In genomic region chr12:82326905-82327503, GRCh38 we compare ENCODE assay signal across 9 cellular contexts. TPM values are rescaled to one million over a fixed set of nuclear protein-coding genes. Genes with fewer than 3 reads are reported as not detected.
A peak's percentile ranks its signal among the peaks of the same experiment; 100 is the strongest.
DNase-seq lines count a peak whose midpoint lies in the region; ATAC-seq, FAIRE-seq and TF ChIP-seq lines count a peak whose summit lies in the region.
"Had no signal": no experiment of that assay in that cellular context is flagged by ENCODE, and none has a peak within 500 bp of the region (broad histone marks: within the 10 kb centered on the region; RNA-seq: fewer than 3 reads in every experiment).

No MANE protein-coding gene starts in this region.

- H3K36me3 Mint-ChIP-seq in type B pancreatic cell = no peaks in the 10 kb centered on the region
- H3K36me3 Mint-ChIP-seq: activated naive CD4-positive, alpha-beta T cell treated with anti-CD3 and anti-CD28 coated beads, Interleukin-2, amount 50 U/mL, for 24 hours had no signal

- peak; percentile 73 for FAIRE-seq in RCC 7860 (lab: Jason Lieb, UNC)

- H3K4me1 Mint-ChIP-seq in type B pancreatic cell (ENCODE audit: unreplicated experiment) = no peaks in the 10 kb centered on the region
- H3K4me1 Mint-ChIP-seq: activated naive CD4-positive, alpha-beta T cell treated with anti-CD3 and anti-CD28 coated beads, Interleukin-2, amount 50 U/mL, for 24 hours had no signal

- no peak overlapping the region for H3K27ac Mint-ChIP-seq in type B pancreatic cell
- H3K27ac Mint-ChIP-seq: activated naive CD4-positive, alpha-beta T cell treated with anti-CD3 and anti-CD28 coated beads, Interleukin-2, amount 50 U/mL, for 24 hours had no signal

- intact Hi-C loops in posterior vena cava (cut with DNase I) = no loop called here

- no peaks in the 10 kb centered on the region for H3K27me3 Mint-ChIP-seq in type B pancreatic cell
- H3K27me3 Mint-ChIP-seq: activated naive CD4-positive, alpha-beta T cell treated with anti-CD3 and anti-CD28 coated beads, Interleukin-2, amount 50 U/mL, for 24 hours had no signal

- no peak for ATAC-seq in GM21619 (IDR thresholded peaks at IDR 0.05; ENCODE audit: unreplicated experiment)

- H3K4me3 Mint-ChIP-seq in type B pancreatic cell = no peak overlapping the region
- H3K4me3 Mint-ChIP-seq: activated naive CD4-positive, alpha-beta T cell treated with anti-CD3 and anti-CD28 coated beads, Interleukin-2, amount 50 U/mL, for 24 hours had no signal

- DNase-seq in SKM-1 treated with dmso at 0.1 percent for 144 hours (lab: John Stamatoyannopoulos, UW; ENCODE audit: unreplicated experiment) (peak; percentile 0), SKM-1 (lab: John Stamatoyannopoulos, UW; ENCODE audit: unreplicated experiment) (no peak), HT1080 (ENCODE audit: low read depth) (peak; percentile 4), RCC 7860 (ENCODE audit: low spot score) (peak; percentile 13), fibroblast of the aortic adventitia (ENCODE audit: low read depth) (peak; percentile 59), type B pancreatic cell (ENCODE audit: extremely low spot score, unreplicated experiment) (no peak), posterior vena cava (ENCODE audit: low spot score) (no peak)

- TF ChIP-seq CTCF in fibroblast of the aortic adventitia (IDR thresholded peaks at IDR 0.05; ENCODE audit: insufficient read depth, low read length) (peak; percentile 55), type B pancreatic cell (conservative IDR thresholded peaks at IDR 0.05) (peak; percentile 83)

- no peaks in the 10 kb centered on the region for H3K9me3 Mint-ChIP-seq in type B pancreatic cell
- H3K9me3 Mint-ChIP-seq: activated naive CD4-positive, alpha-beta T cell treated with anti-CD3 and anti-CD28 coated beads, Interleukin-2, amount 50 U/mL, for 24 hours had no signal

- no peak overlapping the region for H3K4me3 ChIP-seq in fibroblast of the aortic adventitia (ENCODE audit: low read depth, low read length)

RNA-seq across cellular contexts. Expression of gene CCDC59, which starts 31.2 kb away (rescaled TPM):
- total RNA-seq in HT1080 (2014; rRNA removed; shearing (Covaris generic)) = 60.3 and 72.0 TPM in 2 replicates
- 87.8 and 91.0 TPM in 2 replicates for polyA plus RNA-seq in HT1080 (2015; cell fraction: cytosol; rRNA removed)
- polyA plus RNA-seq in HT1080 (2015; cell fraction: nucleus; rRNA removed) = 44.4 and 65.9 TPM in 2 replicates
- total RNA-seq in fibroblast of the aortic adventitia (ENCODE audit: low replicate concordance) (17.3 and 57.1 TPM in 2 replicates), type B pancreatic cell (ENCODE audit: low replicate concordance) (33.1 and 37.4 TPM in 2 replicates), posterior vena cava (10 to 100 TPM; 25.8 to 26.1 TPM)

RNA-seq across cellular contexts. Expression of gene METTL25, which starts 31.3 kb away (rescaled TPM):
- 4.6 and 4.8 TPM in 2 replicates for total RNA-seq in HT1080 (2014; rRNA removed; shearing (Covaris generic))
- polyA plus RNA-seq in HT1080 (2015; cell fraction: cytosol; rRNA removed) = 3.2 and 4.8 TPM in 2 replicates
- polyA plus RNA-seq in HT1080 (2015; cell fraction: nucleus; rRNA removed) = 6.3 and 8.0 TPM in 2 replicates
- total RNA-seq in fibroblast of the aortic adventitia (ENCODE audit: low replicate concordance) (13.6 and 27.7 TPM in 2 replicates), type B pancreatic cell (ENCODE audit: low replicate concordance) (9.4 and 14.3 TPM in 2 replicates), posterior vena cava (10 to 100 TPM; 15.1 to 15.9 TPM)

Comparison
In these comparisons a context has a peak if more than half of its experiments do, and no peak if none do; other contexts are left out.
1. DNase-seq: peak in SKM-1 treated with dmso at 0.1 percent for 144 hours (single experiment), HT1080 (single experiment), RCC 7860 (single experiment) and fibroblast of the aortic adventitia (single experiment); none in SKM-1 (single experiment), type B pancreatic cell (single experiment) and posterior vena cava (single experiment).